ENCODE assay signal across 1 cellular context in genomic region chr18:12744103-12744502, GRCh38.
TF ChIP-seq lines count a peak whose summit lies in the region.

No MANE protein-coding gene starts in this region.

TF ChIP-seq in K562, 482 proteins besides CTCF, POLR2A, EP300 and RAD21 (continued from another document):
- TF ChIP-seq RERE (CRISPR knock-in tag; IDR thresholded peaks at IDR 0.05; ENCODE audit: borderline replicate concordance) (no peak), ZBTB8A (IDR thresholded peaks at IDR 0.05; ENCODE audit: partially characterized antibody) (no peak), ZNF316 (IDR thresholded peaks at IDR 0.05) (no peak), TAF1 (IDR thresholded peaks at IDR 0.05; ENCODE audit: control insufficient read depth, extremely low read depth, insufficient read depth, low read length, severe bottlenecking) (no peak), ESRRA (IDR thresholded peaks at IDR 0.05; ENCODE audit: borderline replicate concordance, low read depth) (peak; percentile 53; the same call in 1 of the 2 replicates), KDM2B (CRISPR knock-in tag; IDR thresholded peaks at IDR 0.05) (no peak), RBFOX2 (IDR thresholded peaks at IDR 0.05; ENCODE audit: low read depth, low read length) (no peak), JUND (IDR thresholded peaks at IDR 0.05; ENCODE audit: borderline replicate concordance, low read depth, low read length) (peak; percentile 18; the same call in 1 of the 2 replicates), JUND (tag; IDR thresholded peaks at IDR 0.05; ENCODE audit: borderline replicate concordance, low read depth, low read length) (no peak), E2F3 (CRISPR knock-in tag; IDR thresholded peaks at IDR 0.05) (no peak), SMC3 (conservative IDR thresholded peaks at IDR 0.05; ENCODE audit: insufficient read depth, low read depth, low read length) (peak; percentile 45), MBD2 (IDR thresholded peaks at IDR 0.05; ENCODE audit: borderline replicate concordance, low read depth) (no peak), POLR2G (IDR thresholded peaks at IDR 0.05; ENCODE audit: low read depth, low read length) (no peak), ZNF280A (IDR thresholded peaks at IDR 0.05; ENCODE audit: low read depth, partially characterized antibody) (no peak), KLF16 (IDR thresholded peaks at IDR 0.05) (no peak), MCM5 (IDR thresholded peaks at IDR 0.05; ENCODE audit: low read depth) (no peak), ZNF263 (CRISPR knock-in tag; IDR thresholded peaks at IDR 0.05; ENCODE audit: borderline replicate concordance) (no peak), SMARCA5 (IDR thresholded peaks at IDR 0.05) (no peak), ZNF140 (CRISPR knock-in tag; IDR thresholded peaks at IDR 0.05) (no peak), ARNT (IDR thresholded peaks at IDR 0.05) (0 out of 4 replicates have a peak, but pooled peaks of 1 of the 2 experiments have one; percentile 27), SMAD1 (IDR thresholded peaks at IDR 0.05; ENCODE audit: low read depth, low read length, partially characterized antibody) (no peak), HNRNPUL1 (IDR thresholded peaks at IDR 0.05; ENCODE audit: low read length) (no peak), TCFL5 (CRISPR knock-in tag; conservative IDR thresholded peaks at IDR 0.05) (no peak), ZNF766 (CRISPR knock-in tag; conservative IDR thresholded peaks at IDR 0.05) (no peak)
- TF ChIP-seq, protein P1, sequence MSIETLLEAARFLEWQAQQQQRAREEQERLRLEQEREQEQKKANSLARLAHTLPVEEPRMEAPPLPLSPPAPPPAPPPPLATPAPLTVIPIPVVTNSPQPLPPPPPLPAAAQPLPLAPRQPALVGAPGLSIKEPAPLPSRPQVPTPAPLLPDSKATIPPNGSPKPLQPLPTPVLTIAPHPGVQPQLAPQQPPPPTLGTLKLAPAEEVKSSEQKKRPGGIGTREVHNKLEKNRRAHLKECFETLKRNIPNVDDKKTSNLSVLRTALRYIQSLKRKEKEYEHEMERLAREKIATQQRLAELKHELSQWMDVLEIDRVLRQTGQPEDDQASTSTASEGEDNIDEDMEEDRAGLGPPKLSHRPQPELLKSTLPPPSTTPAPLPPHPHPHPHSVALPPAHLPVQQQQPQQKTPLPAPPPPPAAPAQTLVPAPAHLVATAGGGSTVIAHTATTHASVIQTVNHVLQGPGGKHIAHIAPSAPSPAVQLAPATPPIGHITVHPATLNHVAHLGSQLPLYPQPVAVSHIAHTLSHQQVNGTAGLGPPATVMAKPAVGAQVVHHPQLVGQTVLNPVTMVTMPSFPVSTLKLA (conservative IDR thresholded peaks at IDR 0.05), result no peak
- TF ChIP-seq, protein P2, sequence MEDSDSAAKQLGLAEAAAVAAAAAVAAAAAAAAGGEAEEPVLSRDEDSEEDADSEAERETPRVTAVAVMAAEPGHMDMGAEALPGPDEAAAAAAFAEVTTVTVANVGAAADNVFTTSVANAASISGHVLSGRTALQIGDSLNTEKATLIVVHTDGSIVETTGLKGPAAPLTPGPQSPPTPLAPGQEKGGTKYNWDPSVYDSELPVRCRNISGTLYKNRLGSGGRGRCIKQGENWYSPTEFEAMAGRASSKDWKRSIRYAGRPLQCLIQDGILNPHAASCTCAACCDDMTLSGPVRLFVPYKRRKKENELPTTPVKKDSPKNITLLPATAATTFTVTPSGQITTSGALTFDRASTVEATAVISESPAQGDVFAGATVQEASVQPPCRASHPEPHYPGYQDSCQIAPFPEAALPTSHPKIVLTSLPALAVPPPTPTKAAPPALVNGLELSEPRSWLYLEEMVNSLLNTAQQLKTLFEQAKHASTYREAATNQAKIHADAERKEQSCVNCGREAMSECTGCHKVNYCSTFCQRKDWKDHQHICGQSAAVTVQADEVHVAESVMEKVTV (CRISPR knock-in tag; IDR thresholded peaks at IDR 0.05), result peak; percentile 42; the same call in 1 of the 2 replicates
- TF ChIP-seq, protein P3, sequence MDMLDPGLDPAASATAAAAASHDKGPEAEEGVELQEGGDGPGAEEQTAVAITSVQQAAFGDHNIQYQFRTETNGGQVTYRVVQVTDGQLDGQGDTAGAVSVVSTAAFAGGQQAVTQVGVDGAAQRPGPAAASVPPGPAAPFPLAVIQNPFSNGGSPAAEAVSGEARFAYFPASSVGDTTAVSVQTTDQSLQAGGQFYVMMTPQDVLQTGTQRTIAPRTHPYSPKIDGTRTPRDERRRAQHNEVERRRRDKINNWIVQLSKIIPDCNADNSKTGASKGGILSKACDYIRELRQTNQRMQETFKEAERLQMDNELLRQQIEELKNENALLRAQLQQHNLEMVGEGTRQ (CRISPR knock-in tag; IDR thresholded peaks at IDR 0.05), result no peak
